In genomic region chr3:43289401-43289800, GRCh38 we compare ENCODE assay signal across 10 cellular contexts. TPM values are rescaled to one million over a fixed set of nuclear protein-coding genes. Genes with fewer than 3 reads are reported as not detected.
DNase-seq lines count a peak whose midpoint lies in the region; ATAC-seq and TF ChIP-seq lines count a peak whose summit lies in the region.
"Had no signal": no experiment of that assay in that cellular context is flagged by ENCODE, and none has a peak within 500 bp of the region (broad histone marks: within the 10 kb centered on the region; RNA-seq: fewer than 3 reads in every experiment).

No MANE protein-coding gene starts in this region.

- H3K9me3 Mint-ChIP-seq in IgD-negative memory B cell, result no peaks in the 10 kb centered on the region
- no peaks in the 10 kb centered on the region for H3K9me3 Mint-ChIP-seq in natural killer cell treated with Interleukin-12 subunit alpha and Interleukin-12 subunit beta and Interleukin-15 and Interleukin-18, amount 100 ng/mL, for 72 hours

- ATAC-seq in natural killer cell treated with Interleukin-12 subunit alpha and Interleukin-12 subunit beta and Interleukin-15 and Interleukin-18, amount 100 ng/mL, for 72 hours, result no peak
- ATAC-seq in HG02798 (IDR thresholded peaks at IDR 0.05; ENCODE audit: poor library complexity, unreplicated experiment) (no peak), GM21737 (IDR thresholded peaks at IDR 0.05; ENCODE audit: unreplicated experiment) (no peak)

- H3K4me1 Mint-ChIP-seq in IgD-negative memory B cell, result peaks cover 53 to 63% (median 61%) of the 10 kb centered on the region in 3 donors
- H3K4me1 Mint-ChIP-seq in natural killer cell treated with Interleukin-12 subunit alpha and Interleukin-12 subunit beta and Interleukin-15 and Interleukin-18, amount 100 ng/mL, for 72 hours (ENCODE audit: low read depth in 2 of 2), result peaks cover 54 to 63% of the 10 kb centered on the region in 2 donors

- peak overlapping the region; percentile 56 to 96 (median 93) for H3K27ac Mint-ChIP-seq in IgD-negative memory B cell
- H3K27ac Mint-ChIP-seq in natural killer cell treated with Interleukin-12 subunit alpha and Interleukin-12 subunit beta and Interleukin-15 and Interleukin-18, amount 100 ng/mL, for 72 hours, result peak overlapping the region; percentile 95 to 96

- peaks cover 12% of the 10 kb centered on the region for H3K36me3 Mint-ChIP-seq in IgD-negative memory B cell
- H3K36me3 Mint-ChIP-seq in natural killer cell treated with Interleukin-12 subunit alpha and Interleukin-12 subunit beta and Interleukin-15 and Interleukin-18, amount 100 ng/mL, for 72 hours, result peaks cover 10% of the 10 kb centered on the region

- in situ Hi-C loops in GM13977 (cut with MboI; ENCODE audit: low pct_unique_long_range_greater_than_20kb, low sequenced_read_pairs, unreplicated experiment), result no loop called here

- peak overlapping the region in 46 of 59 donors; percentile 8 to 86 (median 70) for H3K4me3 ChIP-seq in dorsolateral prefrontal cortex

- H3K27me3 Mint-ChIP-seq in IgD-negative memory B cell, result no peaks in the 10 kb centered on the region
- H3K27me3 Mint-ChIP-seq in natural killer cell treated with Interleukin-12 subunit alpha and Interleukin-12 subunit beta and Interleukin-15 and Interleukin-18, amount 100 ng/mL, for 72 hours, result no peaks in the 10 kb centered on the region

- TF ChIP-seq CTCF in dorsolateral prefrontal cortex (IDR thresholded peaks at IDR 0.05 in 54 of 56, conservative IDR thresholded peaks at IDR 0.05 in 2 of 56; ENCODE audit: low read depth in 1 of 56, partially characterized antibody in 56 of 56), result no peak
- TF ChIP-seq CTCF in GM13977 (IDR thresholded peaks at IDR 0.05; ENCODE audit: extremely low read depth, insufficient read depth, missing control alignments), result no peak

- H3K27ac ChIP-seq in dorsolateral prefrontal cortex, result peak overlapping the region in 41 of 59 donors; percentile 1 to 91 (median 59)

- peak; percentile 42 for DNase-seq in AG08395 (ENCODE audit: low spot score)
- DNase-seq in dorsolateral prefrontal cortex, result no peak
- no peak for DNase-seq in natural killer cell treated with Interleukin-12 subunit alpha and Interleukin-12 subunit beta and Interleukin-15 and Interleukin-18, amount 100 ng/mL, for 72 hours (ENCODE audit: low spot score)
- no peak for DNase-seq in NCI-H524 treated with DMSO at 0.1 percent for 48 hours (lab: John Stamatoyannopoulos, UW)
- no peak for DNase-seq in GM13977 (ENCODE audit: low spot score)
- DNase-seq: DMS153, NCI-H748 treated with DMSO at 0.1 percent for 48 hours had no signal

- H3K4me3 Mint-ChIP-seq in IgD-negative memory B cell, result peak overlapping the region; percentile 1 to 96 (median 94)
- peak overlapping the region; percentile 96 for H3K4me3 Mint-ChIP-seq in natural killer cell treated with Interleukin-12 subunit alpha and Interleukin-12 subunit beta and Interleukin-15 and Interleukin-18, amount 100 ng/mL, for 72 hours

- intact Hi-C loops in dorsolateral prefrontal cortex (cut with DNase I), result loop anchor here in 1 of 2 donors (5.0 kb wide), 1 partner anchor 333 kb away; the partner anchor contains the start of gene ANO10

- H3K27me3 ChIP-seq in dorsolateral prefrontal cortex, result no peaks in the 10 kb centered on the region

RNA-seq across cellular contexts. Expression of gene SNRK, which starts 3.1 kb away (rescaled TPM):
- polyA plus RNA-seq in IgD-negative memory B cell, result 24.8 TPM
- 10 to 100 TPM; 21.1 to 62.5 (median 44.5) TPM for total RNA-seq in dorsolateral prefrontal cortex
- 10 to 100 TPM; 41.9 to 45.4 TPM for total RNA-seq in natural killer cell treated with Interleukin-12 subunit alpha and Interleukin-12 subunit beta and Interleukin-15 and Interleukin-18, amount 100 ng/mL, for 72 hours
